ENCODE assay signal across 20 cellular contexts in the genomic region with DNA sequence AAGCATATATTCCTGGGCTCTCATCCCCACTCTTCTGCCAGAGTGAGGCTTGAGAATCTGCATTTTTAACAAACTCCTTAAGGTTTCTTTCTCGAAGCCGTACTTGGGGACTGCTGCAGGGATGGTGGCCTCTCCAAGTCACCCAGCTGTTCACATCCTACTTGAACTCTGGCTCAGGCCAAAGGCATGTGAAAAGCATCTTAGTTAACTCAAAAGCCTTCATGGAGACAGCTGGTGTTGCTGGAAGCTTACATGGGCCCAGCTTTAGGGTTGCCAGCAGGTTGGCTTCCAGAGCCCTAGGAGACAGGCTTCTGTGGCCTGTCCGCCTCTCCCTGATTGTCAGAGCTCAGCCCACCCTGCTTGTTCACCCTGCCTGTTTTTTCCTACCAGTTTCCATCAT.
"Had no signal": no experiment of that assay in that cellular context is flagged by ENCODE, and none has a peak within 500 bp of the region (broad histone marks: within the 10 kb centered on the region; RNA-seq: fewer than 3 reads in every experiment).

No MANE protein-coding gene starts in this region.

- H3K36me3 Mint-ChIP-seq: activated naive CD4-positive, alpha-beta T cell treated with anti-CD3 and anti-CD28 coated beads, Interleukin-2, amount 50 U/mL, for 24 hours; memory B cell; natural killer cell had no signal

- H3K27ac ChIP-seq: adrenal gland, left lung, spleen, thyroid gland had no signal

- H3K4me3 ChIP-seq: adrenal gland, left lung, mucosa of descending colon, spleen, thyroid gland, uterus had no signal

- DNase-seq: activated CD4-positive, alpha-beta T cell treated with anti-CD3 and anti-CD28 coated beads for 48 hours; activated CD8-positive, alpha-beta T cell treated with anti-CD3 and anti-CD28 coated beads for 36 hours; activated effector memory CD4-positive, alpha-beta T cell treated with anti-CD3 and anti-CD28 coated beads, Interleukin-2, amount 50 U/mL, for 16 hours; activated T-cell treated with anti-CD3 and anti-CD28 coated beads, Interleukin-2, amount 50 U/mL, for 48 hours; adrenal gland; caudate nucleus; hippocampal formation; left lung; mucosa of descending colon; natural killer cell; nucleus accumbens; spleen; stimulated activated CD4-positive, alpha-beta T cell treated with anti-CD3 and anti-CD28 coated beads, Interleukin-1b, Interleukin-23, amount 100 ng/mL, for 48 hours; thyroid gland; uterus had no signal

- H3K36me3 ChIP-seq: adrenal gland, spleen, thyroid gland, uterus had no signal

- H3K9me3 Mint-ChIP-seq: activated CD8-positive, alpha-beta T cell treated with anti-CD3 and anti-CD28 coated beads for 36 hours; activated naive CD4-positive, alpha-beta T cell treated with anti-CD3 and anti-CD28 coated beads, Interleukin-2, amount 50 U/mL, for 24 hours; memory B cell; natural killer cell had no signal

- H3K9me3 ChIP-seq: adrenal gland, left lung, mucosa of descending colon, spleen, thyroid gland, uterus had no signal

- H3K4me1 ChIP-seq: left lung, thyroid gland had no signal

- H3K4me3 Mint-ChIP-seq: activated CD8-positive, alpha-beta T cell treated with anti-CD3 and anti-CD28 coated beads for 36 hours; activated naive CD4-positive, alpha-beta T cell treated with anti-CD3 and anti-CD28 coated beads, Interleukin-2, amount 50 U/mL, for 24 hours; memory B cell; natural killer cell had no signal

- H3K27me3 ChIP-seq: adrenal gland, left lung, thyroid gland, uterus had no signal

- H3K4me1 Mint-ChIP-seq: activated naive CD4-positive, alpha-beta T cell treated with anti-CD3 and anti-CD28 coated beads, Interleukin-2, amount 50 U/mL, for 24 hours; memory B cell; natural killer cell had no signal

- ATAC-seq: activated CD8-positive, alpha-beta T cell treated with anti-CD3 and anti-CD28 coated beads for 36 hours; esophagus mucosa; left lung; mucosa of descending colon; natural killer cell; sciatic nerve had no signal

- H3K27ac Mint-ChIP-seq: activated CD8-positive, alpha-beta T cell treated with anti-CD3 and anti-CD28 coated beads for 36 hours; activated naive CD4-positive, alpha-beta T cell treated with anti-CD3 and anti-CD28 coated beads, Interleukin-2, amount 50 U/mL, for 24 hours; memory B cell; natural killer cell; progenitor cell of endocrine pancreas had no signal
